In the genomic region with DNA sequence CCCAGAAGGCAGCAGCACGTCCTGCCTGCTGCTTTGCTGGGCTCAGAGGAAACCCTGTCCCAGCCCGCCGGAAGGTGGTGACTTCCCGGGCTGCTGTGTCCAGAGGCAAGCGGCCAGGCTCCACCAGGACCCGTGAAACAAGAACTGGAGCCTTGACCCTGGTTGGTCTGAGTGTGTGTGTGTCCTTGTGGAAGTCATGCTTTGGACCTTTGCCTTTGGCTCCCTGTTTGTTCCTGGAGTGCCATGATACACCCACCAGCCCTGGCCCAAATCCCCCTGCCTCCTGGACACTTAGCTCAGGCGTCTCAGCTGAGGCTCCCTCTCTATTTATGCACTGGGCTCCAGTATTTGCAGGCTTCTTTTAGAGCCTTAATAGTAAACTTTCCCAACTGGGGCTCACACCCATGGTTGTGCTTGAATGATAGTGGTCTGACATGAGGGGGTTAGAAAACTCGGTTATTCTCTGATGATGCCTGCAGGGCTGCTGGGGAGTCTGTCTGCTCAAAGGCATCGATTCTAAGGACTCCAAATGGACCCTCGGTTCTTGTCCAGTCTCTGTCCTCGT, we compare ENCODE assay signal across 14 cellular contexts.
DNase-seq lines count a peak whose midpoint lies in the region; ATAC-seq and TF ChIP-seq lines count a peak whose summit lies in the region.
"Had no signal": no experiment of that assay in that cellular context is flagged by ENCODE, and none has a peak within 500 bp of the region (broad histone marks: within the 10 kb centered on the region; RNA-seq: fewer than 3 reads in every experiment).

No MANE protein-coding gene starts in this region.

- no peak for TF ChIP-seq POLR2A in ovary (IDR thresholded peaks at IDR 0.05)

- no TSS peak for BruUV-seq in Caco-2 (replicated peaks; lab: Mats Ljungman, UMichigan)

- TF ChIP-seq EP300 in ovary (IDR thresholded peaks at IDR 0.05): no peak

- POLR2A ChIA-PET in Caco-2 (lab: Charles Lee): no interaction called here

- H3K27me3 ChIP-seq in ovary (no peaks in the 10 kb centered on the region), Caco-2 (replicated peaks; ENCODE audit: control insufficient read depth, insufficient read depth, low read length) (no peaks in the 10 kb centered on the region)
- H3K27me3 ChIP-seq: brain microvascular endothelial cell had no signal

- peaks cover 4% of the 10 kb centered on the region for H3K4me1 ChIP-seq in ovary (ENCODE audit: insufficient read depth)
- peaks cover 6% of the 10 kb centered on the region for H3K4me1 ChIP-seq in Caco-2

- H3K9me3 Mint-ChIP-seq in type B pancreatic cell (no peaks in the 10 kb centered on the region), Caco-2 (ENCODE audit: unreplicated experiment) (no peaks in the 10 kb centered on the region)
- no peaks in the 10 kb centered on the region for H3K9me3 Mint-ChIP-seq in T-helper 2 cell treated with Interferon-gamma antibody and Interleukin-4, amounts not matched to agents 5 μg/mL and 100 μg/mL, for 36 hours
- H3K9me3 Mint-ChIP-seq: activated CD4-positive, alpha-beta T cell treated with anti-CD3 and anti-CD28 coated beads, Interleukin-2, amount 10 ng/mL, durations not matched to agents 24 days and 14 days; IgD-negative memory B cell had no signal

- H3K4me3 Mint-ChIP-seq in type B pancreatic cell (peak overlapping the region; percentile 81), Caco-2 (ENCODE audit: unreplicated experiment) (no peak overlapping the region)
- no peak overlapping the region for H3K4me3 Mint-ChIP-seq in T-helper 2 cell treated with Interferon-gamma antibody and Interleukin-4, amounts not matched to agents 5 μg/mL and 100 μg/mL, for 36 hours

- H3K27ac Mint-ChIP-seq in type B pancreatic cell (no peak overlapping the region), Caco-2 (ENCODE audit: unreplicated experiment) (no peak overlapping the region)
- H3K27ac Mint-ChIP-seq in T-helper 2 cell treated with Interferon-gamma antibody and Interleukin-4, amounts not matched to agents 5 μg/mL and 100 μg/mL, for 36 hours: no peak overlapping the region
- H3K27ac Mint-ChIP-seq: activated CD4-positive, alpha-beta T cell treated with anti-CD3 and anti-CD28 coated beads, Interleukin-2, amount 10 ng/mL, durations not matched to agents 24 days and 14 days; IgD-negative memory B cell had no signal

- DNase-seq in left ventricle myocardium superior: peak; percentile 69
- peak; percentile 50 to 66 (median 64) for DNase-seq in ovary
- DNase-seq in type B pancreatic cell (ENCODE audit: extremely low spot score, unreplicated experiment): no peak
- DNase-seq in Caco-2: no peak
- no peak for DNase-seq in T-helper 2 cell treated with Interferon-gamma antibody and Interleukin-4, amounts not matched to agents 5 μg/mL and 100 μg/mL, for 36 hours (ENCODE audit: low spot score)
- DNase-seq: activated CD4-positive, alpha-beta T cell treated with anti-CD3 and anti-CD28 coated beads, Interleukin-2, amount 10 ng/mL, durations not matched to agents 24 days and 14 days; brain microvascular endothelial cell; NCI-H1105 treated with DMSO at 0.1 percent for 48 hours; NCI-H524 treated with DMSO at 0.1 percent for 48 hours; T-helper 1 cell had no signal

- H3K27ac ChIP-seq in angular gyrus (ENCODE audit: low read depth, low read length) (peak overlapping the region; percentile 94), ovary (peak overlapping the region in 1 of 2 donors; percentile 81)
- H3K27ac ChIP-seq: BLaER1, brain microvascular endothelial cell had no signal

- ATAC-seq in left ventricle myocardium superior (peak; percentile 28), HG02884 (IDR thresholded peaks at IDR 0.05; ENCODE audit: unreplicated experiment) (no peak)

- no peaks in the 10 kb centered on the region for H3K36me3 ChIP-seq in ovary
- no peaks in the 10 kb centered on the region for H3K36me3 ChIP-seq in Caco-2 (ENCODE audit: control insufficient read depth, insufficient read depth, low read length)
- H3K36me3 ChIP-seq: BLaER1, brain microvascular endothelial cell had no signal

- H3K27me3 Mint-ChIP-seq in type B pancreatic cell (no peaks in the 10 kb centered on the region), Caco-2 (ENCODE audit: insufficient read depth, unreplicated experiment) (no peaks in the 10 kb centered on the region)
- H3K27me3 Mint-ChIP-seq in T-helper 2 cell treated with Interferon-gamma antibody and Interleukin-4, amounts not matched to agents 5 μg/mL and 100 μg/mL, for 36 hours (ENCODE audit: low read depth): peaks cover 52% of the 10 kb centered on the region

- WGBS in ovary, 3 donors: 25 to 37% (median 28%) methylated on average over 11 of the region's 11 CpGs

- H3K4me3 ChIP-seq in ovary (no peak overlapping the region), Caco-2 (ENCODE audit: low read depth, low read length) (no peak overlapping the region)
- H3K4me3 ChIP-seq: BLaER1 had no signal

- TF ChIP-seq CTCF in ovary (IDR thresholded peaks at IDR 0.05): no peak
- no peak for TF ChIP-seq CTCF in type B pancreatic cell (conservative IDR thresholded peaks at IDR 0.05)
- TF ChIP-seq CTCF in Caco-2 (IDR thresholded peaks at IDR 0.05; ENCODE audit: insufficient read depth in 1 of 2, low read depth in 1 of 2, low read length in 1 of 2, severe bottlenecking in 1 of 2, unreplicated experiment in 1 of 2): no peak

- intact Hi-C loops in left ventricle myocardium superior (cut with micrococcal nuclease): no loop called here
- intact Hi-C loops in ovary (cut with DNase I): loop anchor here (2.0 to 5.0 kb wide), 3 partner anchors 46 to 1449 kb away; no protein-coding TSS in a partner anchor
- intact Hi-C loops in Caco-2 (cut with micrococcal nuclease; ENCODE audit: unreplicated experiment): no loop called here

- CTCF ChIA-PET in Caco-2 (lab: Charles Lee): no interaction called here

- H3K4me1 Mint-ChIP-seq in type B pancreatic cell (ENCODE audit: unreplicated experiment): peaks cover 28% of the 10 kb centered on the region
- peaks cover 5% of the 10 kb centered on the region for H3K4me1 Mint-ChIP-seq in Caco-2 (ENCODE audit: low read depth, unreplicated experiment)
- H3K4me1 Mint-ChIP-seq in T-helper 2 cell treated with Interferon-gamma antibody and Interleukin-4, amounts not matched to agents 5 μg/mL and 100 μg/mL, for 36 hours (ENCODE audit: low read depth): no peaks in the 10 kb centered on the region

- no peaks in the 10 kb centered on the region for H3K9me3 ChIP-seq in ovary
- no peaks in the 10 kb centered on the region; the same call in 1 of the 2 replicates for H3K9me3 ChIP-seq in Caco-2
- H3K9me3 ChIP-seq: BLaER1 had no signal

- H3K36me3 Mint-ChIP-seq in type B pancreatic cell (no peaks in the 10 kb centered on the region), Caco-2 (ENCODE audit: insufficient read depth, unreplicated experiment) (no peaks in the 10 kb centered on the region)
- H3K36me3 Mint-ChIP-seq in T-helper 2 cell treated with Interferon-gamma antibody and Interleukin-4, amounts not matched to agents 5 μg/mL and 100 μg/mL, for 36 hours (ENCODE audit: low read depth): no peaks in the 10 kb centered on the region
- H3K36me3 Mint-ChIP-seq: IgD-negative memory B cell had no signal

Comparison
In these comparisons a context has a peak if more than half of its experiments do, and no peak if none do; other contexts are left out.
1. DNase-seq: peak in left ventricle myocardium superior (single experiment) and ovary (5 of 5); none in type B pancreatic cell (single experiment), Caco-2 (0 of 2) and T-helper 2 cell treated with Interferon-gamma antibody and Interleukin-4, amounts not matched to agents 5 μg/mL and 100 μg/mL, for 36 hours (single experiment).
2. intact Hi-C loops: an anchor here in ovary (2.0 to 5.0 kb wide); none called in left ventricle myocardium superior and Caco-2.